ENCODE assay signal across 18 cellular contexts in the genomic region with DNA sequence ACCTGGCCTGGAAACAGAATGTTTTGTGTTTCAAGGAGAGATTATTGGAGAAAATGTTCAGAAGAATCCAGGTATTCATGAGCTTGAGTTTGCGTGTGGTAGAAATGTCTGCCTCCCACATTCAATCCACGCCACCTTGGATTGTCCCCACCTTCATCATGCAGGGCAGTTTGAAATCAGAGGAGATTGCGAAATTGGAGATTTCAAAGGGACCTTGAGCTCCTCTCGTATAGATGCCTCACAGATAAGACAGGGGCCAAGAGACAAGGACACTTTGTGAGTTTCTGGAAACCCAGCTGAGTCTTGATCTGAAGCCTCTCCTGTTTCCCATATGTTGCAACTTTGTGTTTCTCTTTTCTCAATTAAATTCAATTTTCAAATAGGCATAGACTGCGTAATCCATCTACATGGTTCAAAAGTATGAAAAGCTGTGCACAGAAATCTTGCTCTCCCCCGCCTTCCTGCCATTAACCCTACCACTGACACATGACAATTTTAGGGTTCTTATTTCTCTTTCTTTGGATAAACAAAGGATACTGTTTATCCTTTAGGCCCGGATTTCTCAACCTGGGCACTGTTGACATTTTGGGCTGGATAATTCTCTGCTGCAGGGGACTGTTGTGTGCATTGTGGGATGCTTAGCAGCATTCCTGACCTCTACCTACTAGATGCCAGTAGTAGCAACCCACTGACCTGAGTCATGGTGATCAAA. TPM values are rescaled to one million over a fixed set of nuclear protein-coding genes. Genes with fewer than 3 reads are reported as not detected.
"Had no signal": no experiment of that assay in that cellular context is flagged by ENCODE, and none has a peak within 500 bp of the region (broad histone marks: within the 10 kb centered on the region; RNA-seq: fewer than 3 reads in every experiment).

No MANE protein-coding gene starts in this region.

- H3K4me3 ChIP-seq: breast epithelium, ovary, thoracic aorta had no signal

- H3K4me3 Mint-ChIP-seq: activated naive CD8-positive, alpha-beta T cell treated with anti-CD3 and anti-CD28 coated beads for 36 hours; nephron; stimulated activated naive CD8-positive, alpha-beta T cell treated with anti-CD3 and anti-CD28 coated beads, Interleukin-15, amount 100 ng/mL, for 72 hours had no signal

- H3K27me3 Mint-ChIP-seq: activated naive CD8-positive, alpha-beta T cell treated with anti-CD3 and anti-CD28 coated beads for 36 hours; stimulated activated naive CD8-positive, alpha-beta T cell treated with anti-CD3 and anti-CD28 coated beads, Interleukin-15, amount 100 ng/mL, for 72 hours had no signal

- H3K9me3 Mint-ChIP-seq: activated naive CD8-positive, alpha-beta T cell treated with anti-CD3 and anti-CD28 coated beads for 36 hours; nephron; stimulated activated naive CD8-positive, alpha-beta T cell treated with anti-CD3 and anti-CD28 coated beads, Interleukin-15, amount 100 ng/mL, for 72 hours had no signal

- H3K4me1 Mint-ChIP-seq: nephron had no signal

- H3K27ac ChIP-seq: breast epithelium, ovary, thoracic aorta had no signal

- H3K27ac Mint-ChIP-seq: activated naive CD8-positive, alpha-beta T cell treated with anti-CD3 and anti-CD28 coated beads for 36 hours; nephron had no signal

- ATAC-seq: stimulated activated naive CD8-positive, alpha-beta T cell treated with anti-CD3 and anti-CD28 coated beads, Interleukin-15, amount 100 ng/mL, for 72 hours had no signal

- FAIRE-seq: urothelium cell line had no signal

- H3K4me1 ChIP-seq: breast epithelium had no signal

- H3K9me3 ChIP-seq: breast epithelium, ovary, thoracic aorta had no signal

- DNase-seq: activated CD4-positive, alpha-beta T cell treated with anti-CD3 and anti-CD28 coated beads for 1 hour; activated CD4-positive, alpha-beta T cell treated with anti-CD3 and anti-CD28 coated beads, Interleukin-2, amount 50 U/mL, for 48 hours; activated CD8-positive, alpha-beta memory T cell treated with anti-CD3 and anti-CD28 coated beads, Interleukin-2, amount 50 U/mL, for 48 hours; activated effector memory CD4-positive, alpha-beta T cell treated with anti-CD3 and anti-CD28 coated beads, Interleukin-2, amount 50 U/mL, for 16 hours; activated naive CD8-positive, alpha-beta T cell treated with anti-CD3 and anti-CD28 coated beads for 36 hours; aorta; foreskin melanocyte; head of caudate nucleus; mesenchymal stem cell; ovary; retina; stimulated activated CD4-positive, alpha-beta T cell treated with anti-CD3 and anti-CD28 coated beads, Interleukin-4, amount 100 ng/mL, for 4 hours; stimulated activated naive CD8-positive, alpha-beta T cell treated with anti-CD3 and anti-CD28 coated beads, Interleukin-15, amount 100 ng/mL, for 72 hours had no signal

- H3K27me3 ChIP-seq: breast epithelium, ovary had no signal

- H3K36me3 ChIP-seq: breast epithelium, ovary, thoracic aorta had no signal

RNA-seq across cellular contexts. Expression of a gene that starts 53.8 kb away (rescaled TPM):
- total RNA-seq: skeletal muscle tissue had no signal
